8 cellular contexts compared by ENCODE assay signal in genomic region chr2:134917219-134917957, GRCh38. TPM values are rescaled to one million over a fixed set of nuclear protein-coding genes. Genes with fewer than 3 reads are reported as not detected.
A peak's percentile ranks its signal among the peaks of the same experiment; 100 is the strongest.
DNase-seq lines count a peak whose midpoint lies in the region; ATAC-seq and TF ChIP-seq lines count a peak whose summit lies in the region.

No MANE protein-coding gene starts in this region.

- ATAC-seq in CD8-positive, alpha-beta T cell, result no peak
- no peak for ATAC-seq in activated naive CD4-positive, alpha-beta T cell treated with anti-CD3 and anti-CD28 coated beads, Interleukin-2, amount 50 U/mL, for 72 hours
- ATAC-seq in GM19452 (IDR thresholded peaks at IDR 0.05; ENCODE audit: unreplicated experiment), result no peak

- peak overlapping the region; percentile 96 for H3K27ac ChIP-seq in CD8-positive, alpha-beta T cell (ENCODE audit: low read depth, low read length)
- peak overlapping the region; percentile 94 for H3K27ac ChIP-seq in iPS-18a (ENCODE audit: low read length)

- H3K36me3 Mint-ChIP-seq in CD8-positive, alpha-beta T cell, result peaks cover 21% of the 10 kb centered on the region
- peaks cover 14 to 23% of the 10 kb centered on the region in 2 donors for H3K36me3 Mint-ChIP-seq in activated naive CD4-positive, alpha-beta T cell treated with anti-CD3 and anti-CD28 coated beads, Interleukin-2, amount 50 U/mL, for 72 hours

- H3K9me3 Mint-ChIP-seq in CD8-positive, alpha-beta T cell, result no peaks in the 10 kb centered on the region
- H3K9me3 Mint-ChIP-seq in activated naive CD4-positive, alpha-beta T cell treated with anti-CD3 and anti-CD28 coated beads, Interleukin-2, amount 50 U/mL, for 72 hours, result peaks cover 0 to 6% of the 10 kb centered on the region in 2 donors

- intact Hi-C loops in CD8-positive, alpha-beta T cell (cut with DNase I, micrococcal nuclease), result loop anchor here (5.0 to 10.0 kb wide), 4 partner anchors 235 to 1200 kb away; partner anchors contain the start of gene CXCR4 (in 1 of the 2)

- POLR2A ChIA-PET in CD8-positive, alpha-beta T cell (lab: Charles Lee), result interaction anchor here (0.6 to 2.5 kb wide), 6 partner anchors 10 to 959 kb away, joined by 3 to 13 read pairs (median 3); partner anchors contain the start of genes MCM6 and UBXN4

- no peak for TF ChIP-seq CTCF in CD8-positive, alpha-beta T cell (IDR thresholded peaks at IDR 0.05)

- H3K9me3 ChIP-seq in CD8-positive, alpha-beta T cell (ENCODE audit: low read length), result no peaks in the 10 kb centered on the region
- H3K9me3 ChIP-seq in iPS-18a (ENCODE audit: control insufficient read depth, low read depth, low read length), result no peaks in the 10 kb centered on the region

- no peaks in the 10 kb centered on the region for H3K27me3 ChIP-seq in CD8-positive, alpha-beta T cell (ENCODE audit: insufficient read depth, low read length)
- H3K27me3 ChIP-seq in iPS-18a (ENCODE audit: control insufficient read depth, insufficient read depth, low read length), result no peaks in the 10 kb centered on the region

- peak overlapping the region; percentile 97 for H3K27ac Mint-ChIP-seq in CD8-positive, alpha-beta T cell
- H3K27ac Mint-ChIP-seq in activated naive CD4-positive, alpha-beta T cell treated with anti-CD3 and anti-CD28 coated beads, Interleukin-2, amount 50 U/mL, for 72 hours, result peak overlapping the region; percentile 93 to 95

- peak overlapping the region; percentile 87 for H3K9ac ChIP-seq in iPS-18a (ENCODE audit: low read length)

- H3K27me3 Mint-ChIP-seq in CD8-positive, alpha-beta T cell (ENCODE audit: low read depth), result peaks cover 2% of the 10 kb centered on the region

- H3K36me3 ChIP-seq in CD8-positive, alpha-beta T cell (ENCODE audit: insufficient read depth, low read length), result no peaks in the 10 kb centered on the region
- peaks cover 4% of the 10 kb centered on the region for H3K36me3 ChIP-seq in iPS-18a (ENCODE audit: control insufficient read depth, low read depth, low read length)

- H3K4me1 Mint-ChIP-seq in CD8-positive, alpha-beta T cell (ENCODE audit: low read depth), result peaks cover 39% of the 10 kb centered on the region

- H3K4me3 ChIP-seq in CD8-positive, alpha-beta T cell (ENCODE audit: low read depth, low read length), result peak overlapping the region; percentile 95
- peak overlapping the region; percentile 97 for H3K4me3 ChIP-seq in iPS-18a (ENCODE audit: low read length)

- H3K4me1 ChIP-seq in CD8-positive, alpha-beta T cell (ENCODE audit: insufficient read depth, low read length), result peaks cover 33% of the 10 kb centered on the region
- H3K4me1 ChIP-seq in iPS-18a (ENCODE audit: control insufficient read depth, low read depth, low read length), result peaks cover 8% of the 10 kb centered on the region

- H3K4me3 Mint-ChIP-seq in CD8-positive, alpha-beta T cell, result peak overlapping the region; percentile 92

- CTCF ChIA-PET in CD8-positive, alpha-beta T cell (lab: Charles Lee), result interaction anchor here (1.3 to 1.5 kb wide), 2 partner anchors 13 to 798 kb away, joined by 3 to 4 read pairs; no protein-coding TSS in a partner anchor

- peak in 4 of 7 experiments; percentile 5 to 53 (median 11) for DNase-seq in CD8-positive, alpha-beta T cell
- DNase-seq in LHCN-M2 (ENCODE audit: low read depth), result peak; percentile 9
- DNase-seq in activated naive CD4-positive, alpha-beta T cell treated with anti-CD3 and anti-CD28 coated beads, Interleukin-2, amount 50 U/mL, for 72 hours (ENCODE audit: low spot score in 2 of 2), result peak; percentile 10 to 55
- peak; percentile 4 for DNase-seq in stimulated activated CD4-positive, alpha-beta T cell treated with anti-CD3 and anti-CD28 coated beads, Interleukin-1b, Interleukin-23, amount 100 ng/mL, for 4 hours (ENCODE audit: low read depth in 2 of 2)
- DNase-seq in NCI-H1694 treated with DMSO at 0.1 percent for 48 hours (lab: John Stamatoyannopoulos, UW), result no peak
- no peak for DNase-seq in SIG-M5 (lab: John Stamatoyannopoulos, UW)

RNA-seq across cellular contexts. Expression of gene CCNT2, which starts 1.2 kb away (rescaled TPM):
- 10 to 100 TPM; 67.0 to 71.9 TPM for total RNA-seq in CD8-positive, alpha-beta T cell
- total RNA-seq in LHCN-M2 (2014; rRNA removed), result 16.7 and 21.9 TPM in 2 replicates
- 4.1 TPM for polyA plus RNA-seq in LHCN-M2 (2012)
- 10 to 100 TPM; 34.0 to 40.2 TPM for total RNA-seq in activated naive CD4-positive, alpha-beta T cell treated with anti-CD3 and anti-CD28 coated beads, Interleukin-2, amount 50 U/mL, for 72 hours

Comparison
In these comparisons a context has a peak if more than half of its experiments do, and no peak if none do; other contexts are left out.
1. DNase-seq: peak in CD8-positive, alpha-beta T cell (4 of 7), LHCN-M2 (single experiment), activated naive CD4-positive, alpha-beta T cell treated with anti-CD3 and anti-CD28 coated beads, Interleukin-2, amount 50 U/mL, for 72 hours (2 of 2) and stimulated activated CD4-positive, alpha-beta T cell treated with anti-CD3 and anti-CD28 coated beads, Interleukin-1b, Interleukin-23, amount 100 ng/mL, for 4 hours (2 of 2); none in NCI-H1694 treated with DMSO at 0.1 percent for 48 hours (single experiment) and SIG-M5 (single experiment).